Comparison of ENCODE assay signal across 17 cellular contexts in genomic region chr14:98692832-98693231, GRCh38.
A peak's percentile ranks its signal among the peaks of the same experiment; 100 is the strongest.
DNase-seq lines count a peak whose midpoint lies in the region; ATAC-seq and TF ChIP-seq lines count a peak whose summit lies in the region.
"Had no signal": no experiment of that assay in that cellular context is flagged by ENCODE, and none has a peak within 500 bp of the region (broad histone marks: within the 10 kb centered on the region; RNA-seq: fewer than 3 reads in every experiment).

No MANE protein-coding gene starts in this region.

- no peaks in the 10 kb centered on the region for H3K4me1 ChIP-seq in mesenchymal stem cell (ENCODE audit: control insufficient read depth, insufficient read depth, low read depth, low read length)

- H2AFZ ChIP-seq in mesenchymal stem cell (ENCODE audit: low read depth, low read length): no peak overlapping the region

- no peaks in the 10 kb centered on the region for H3K36me3 Mint-ChIP-seq in activated T-helper 17 cell treated with anti-CD3 and anti-CD28 coated beads, Interleukin-2, amount 50 U/mL, for 72 hours (ENCODE audit: low read depth)
- H3K36me3 Mint-ChIP-seq: brain had no signal

- H3K14ac ChIP-seq in mesenchymal stem cell (ENCODE audit: low read length in 2 of 2): no peak overlapping the region

- no peak overlapping the region for H3K18ac ChIP-seq in mesenchymal stem cell (ENCODE audit: low read depth in 1 of 2, low read length in 2 of 2)

- H3K36me3 ChIP-seq in mesenchymal stem cell (ENCODE audit: control insufficient read depth in 1 of 2, insufficient read depth in 2 of 2, low read depth in 1 of 2, low read length in 2 of 2): no peaks in the 10 kb centered on the region

- no peak overlapping the region for H2BK15ac ChIP-seq in mesenchymal stem cell (ENCODE audit: low read depth, poor library complexity, severe bottlenecking)

- H3K9me3 Mint-ChIP-seq in activated T-helper 17 cell treated with anti-CD3 and anti-CD28 coated beads, Interleukin-2, amount 50 U/mL, for 72 hours: peaks cover 12% of the 10 kb centered on the region

- no peak overlapping the region for H4K8ac ChIP-seq in mesenchymal stem cell (ENCODE audit: low read length)

- peaks cover 6% of the 10 kb centered on the region for H3K4me1 Mint-ChIP-seq in activated T-helper 17 cell treated with anti-CD3 and anti-CD28 coated beads, Interleukin-2, amount 50 U/mL, for 72 hours
- H3K4me1 Mint-ChIP-seq: activated B cell treated with CpG ODN at 0.5 μM for 24 hours had no signal

- H3K79me1 ChIP-seq in mesenchymal stem cell (replicated peaks; ENCODE audit: low read length, poor library complexity, severe bottlenecking): no peaks in the 10 kb centered on the region

- H4K91ac ChIP-seq in mesenchymal stem cell (ENCODE audit: low read length): no peak overlapping the region

- H2BK12ac ChIP-seq in mesenchymal stem cell (ENCODE audit: low read length in 2 of 2): no peak overlapping the region

- H3K4ac ChIP-seq in mesenchymal stem cell (ENCODE audit: low read depth in 1 of 2, low read length in 2 of 2): no peak overlapping the region

- no peak overlapping the region for H3K4me3 ChIP-seq in LNCaP clone FGC (ENCODE audit: low read depth, low read length)
- H3K4me3 ChIP-seq in mesenchymal stem cell (ENCODE audit: insufficient read depth in 1 of 2, low read depth in 1 of 2, low read length in 2 of 2): no peak overlapping the region

- DNase-seq in activated T-cell treated with anti-CD3 and anti-CD28 coated beads for 48 hours (ENCODE audit: low read depth) (peak; percentile 37), LNCaP clone FGC (ENCODE audit: low read depth) (no peak), hepatic stellate cell (ENCODE audit: low spot score) (no peak), mesenchymal stem cell (no peak)
- no peak for DNase-seq in activated T-cell treated with anti-CD3 and anti-CD28 coated beads, Interleukin-2, amount 50 U/mL, for 1 hour
- peak; percentile 9 for DNase-seq in stimulated activated CD4-positive, alpha-beta T cell treated with anti-CD3 and anti-CD28 coated beads, Interleukin-4, amount 100 ng/mL, for 24 hours
- DNase-seq: activated B cell treated with CpG ODN at 0.5 μM for 24 hours; Calu3; effector memory CD8-positive, alpha-beta T cell; KBM-7; NCI-H146; NCI-H526; T1000 had no signal

- H3K9ac ChIP-seq in mesenchymal stem cell (ENCODE audit: low read length): no peak overlapping the region

- H2BK120ac ChIP-seq in mesenchymal stem cell (ENCODE audit: low read depth, low read length): no peak overlapping the region

- H3K4me2 ChIP-seq in mesenchymal stem cell (ENCODE audit: low read length, poor library complexity, severe bottlenecking): no peak overlapping the region

- 70% methylated on average over 5 of the region's 5 CpGs for WGBS in mesenchymal stem cell

- H3K27ac Mint-ChIP-seq in activated T-helper 17 cell treated with anti-CD3 and anti-CD28 coated beads, Interleukin-2, amount 50 U/mL, for 72 hours: no peak overlapping the region
- H3K27ac Mint-ChIP-seq: activated B cell treated with CpG ODN at 0.5 μM for 24 hours; brain; effector memory CD8-positive, alpha-beta T cell had no signal

- H3K27me3 ChIP-seq in mesenchymal stem cell (ENCODE audit: control insufficient read depth in 1 of 2, insufficient read depth in 1 of 2, low read length in 2 of 2): no peaks in the 10 kb centered on the region

- H2AK5ac ChIP-seq in mesenchymal stem cell (ENCODE audit: low read length, severe bottlenecking): no peak overlapping the region

- peak; percentile 94 for ATAC-seq in activated T-helper 17 cell treated with anti-CD3 and anti-CD28 coated beads, Interleukin-2, amount 50 U/mL, for 72 hours (replicated peaks)
- ATAC-seq: effector memory CD8-positive, alpha-beta T cell; Right ventricle myocardium inferior had no signal

- H3K27me3 Mint-ChIP-seq in activated T-helper 17 cell treated with anti-CD3 and anti-CD28 coated beads, Interleukin-2, amount 50 U/mL, for 72 hours: no peaks in the 10 kb centered on the region
- H3K27me3 Mint-ChIP-seq: activated B cell treated with CpG ODN at 0.5 μM for 24 hours; effector memory CD8-positive, alpha-beta T cell had no signal

- H3K4me3 Mint-ChIP-seq in activated T-helper 17 cell treated with anti-CD3 and anti-CD28 coated beads, Interleukin-2, amount 50 U/mL, for 72 hours: no peak overlapping the region
- H3K4me3 Mint-ChIP-seq: activated B cell treated with CpG ODN at 0.5 μM for 24 hours; brain; effector memory CD8-positive, alpha-beta T cell had no signal

- peaks cover 10% of the 10 kb centered on the region for H3K9me3 ChIP-seq in mesenchymal stem cell (ENCODE audit: control insufficient read depth, low read length)

- H2BK5ac ChIP-seq in mesenchymal stem cell (ENCODE audit: low read depth, low read length, poor library complexity, severe bottlenecking): no peak overlapping the region

- no peak overlapping the region for H3K23ac ChIP-seq in mesenchymal stem cell (ENCODE audit: low read length in 2 of 2)

- no peak overlapping the region for H3K27ac ChIP-seq in mesenchymal stem cell (ENCODE audit: low read length, poor library complexity, severe bottlenecking)
- H3K27ac ChIP-seq: C4-2B had no signal

- TF ChIP-seq CTCF in LNCaP clone FGC (IDR thresholded peaks at IDR 0.05; ENCODE audit: control insufficient read depth, extremely low read depth, insufficient read depth): peak; percentile 25; the same call in 1 of the 2 replicates

Comparison
In these comparisons a context has a peak if more than half of its experiments do, and no peak if none do; other contexts are left out.
1. DNase-seq: peak in activated T-cell treated with anti-CD3 and anti-CD28 coated beads for 48 hours (single experiment) and stimulated activated CD4-positive, alpha-beta T cell treated with anti-CD3 and anti-CD28 coated beads, Interleukin-4, amount 100 ng/mL, for 24 hours (single experiment); none in activated T-cell treated with anti-CD3 and anti-CD28 coated beads, Interleukin-2, amount 50 U/mL, for 1 hour (single experiment), LNCaP clone FGC (single experiment), hepatic stellate cell (single experiment) and mesenchymal stem cell (single experiment).